Comparison of ENCODE assay signal across 8 cellular contexts in the genomic region with DNA sequence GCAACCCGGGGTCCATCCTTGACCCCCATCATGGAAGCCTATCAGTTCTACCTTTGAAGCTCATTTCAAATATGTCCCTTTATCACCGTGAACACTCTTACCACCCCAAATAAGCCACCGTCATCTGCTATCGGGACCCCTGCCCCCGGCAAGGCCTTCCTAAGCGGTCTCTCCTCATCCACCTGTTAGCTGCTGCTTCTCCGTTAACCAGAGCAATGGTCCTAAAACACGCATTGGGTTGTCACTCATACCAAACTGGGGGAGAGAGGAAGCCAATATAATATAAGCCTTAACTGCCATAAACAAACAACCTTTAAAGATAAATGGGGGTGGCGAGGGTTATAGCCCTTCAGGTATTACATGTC. TPM values are rescaled to one million over a fixed set of nuclear protein-coding genes. Genes with fewer than 3 reads are reported as not detected.
DNase-seq lines count a peak whose midpoint lies in the region; ATAC-seq, FAIRE-seq and TF ChIP-seq lines count a peak whose summit lies in the region.

No MANE protein-coding gene starts in this region.

- no peak for DNase-seq in CD8-positive, alpha-beta memory T cell
- DNase-seq in MG63 = no peak
- no peak for DNase-seq in epithelial cell of prostate (ENCODE audit: low read depth, low spot score)
- no peak for DNase-seq in pancreas
- DNase-seq in T1000 (lab: John Stamatoyannopoulos, UW) = no peak
- DNase-seq in stimulated activated CD8-positive, alpha-beta memory T cell treated with anti-CD3 and anti-CD28 coated beads, Interleukin-4, amount 100 ng/mL, for 48 hours = no peak
- no peak for DNase-seq in activated T-cell treated with anti-CD3 and anti-CD28 coated beads, Interleukin-2, amount 50 U/mL, for 4 hours

- no peak for FAIRE-seq in pancreas (lab: Jason Lieb, UNC)

- intact Hi-C loops in pancreas (cut with DNase I) = loop anchor here in 1 of 3 donors (5.0 kb wide), 1 partner anchor 415 kb away; no protein-coding TSS in a partner anchor

- H3K4me1 Mint-ChIP-seq in CD8-positive, alpha-beta memory T cell = peaks cover 11 to 48% (median 42%) of the 10 kb centered on the region in 3 donors
- H3K4me1 Mint-ChIP-seq in activated T-cell treated with anti-CD3 and anti-CD28 coated beads, Interleukin-2, amount 50 U/mL, for 4 hours (ENCODE audit: low read depth) = peaks cover 50% of the 10 kb centered on the region

- H3K36me3 Mint-ChIP-seq in CD8-positive, alpha-beta memory T cell = peaks cover 0 to 27% (median 4%) of the 10 kb centered on the region in 3 donors
- H3K36me3 Mint-ChIP-seq in activated T-cell treated with anti-CD3 and anti-CD28 coated beads, Interleukin-2, amount 50 U/mL, for 4 hours (ENCODE audit: insufficient read depth) = peaks cover 13% of the 10 kb centered on the region

- peak overlapping the region; percentile 91 for H3K4me3 ChIP-seq in CD8-positive, alpha-beta memory T cell (ENCODE audit: low read length)
- H3K4me3 ChIP-seq in MG63 (peak overlapping the region; percentile 86), pancreas (peak overlapping the region; percentile 46 to 97 (median 89))

- H3K9me3 ChIP-seq in CD8-positive, alpha-beta memory T cell (ENCODE audit: low read length) = no peaks in the 10 kb centered on the region
- no peaks in the 10 kb centered on the region for H3K9me3 ChIP-seq in MG63
- no peaks in the 10 kb centered on the region for H3K9me3 ChIP-seq in pancreas

- no peaks in the 10 kb centered on the region for H3K27me3 Mint-ChIP-seq in CD8-positive, alpha-beta memory T cell
- no peaks in the 10 kb centered on the region for H3K27me3 Mint-ChIP-seq in activated T-cell treated with anti-CD3 and anti-CD28 coated beads, Interleukin-2, amount 50 U/mL, for 4 hours (ENCODE audit: low read depth)

- peak overlapping the region; percentile 89 for H3K27ac ChIP-seq in CD8-positive, alpha-beta memory T cell (ENCODE audit: low read depth, low read length)
- H3K27ac ChIP-seq in epithelial cell of prostate (peak overlapping the region; percentile 42), pancreas (no peak overlapping the region)

- ATAC-seq in pancreas (peak in 3 of 4 donors; percentile 1 to 2 (median 2)), GM19328 (IDR thresholded peaks at IDR 0.05; ENCODE audit: unreplicated experiment) (no peak)
- no peak for ATAC-seq in activated T-cell treated with anti-CD3 and anti-CD28 coated beads, Interleukin-2, amount 50 U/mL, for 4 hours

- peaks cover 5% of the 10 kb centered on the region for H3K36me3 ChIP-seq in CD8-positive, alpha-beta memory T cell (ENCODE audit: insufficient read depth, low read length)
- peaks cover 18% of the 10 kb centered on the region for H3K36me3 ChIP-seq in MG63
- H3K36me3 ChIP-seq in pancreas = no peaks in the 10 kb centered on the region

- POLR2A ChIA-PET in CD8-positive, alpha-beta memory T cell (lab: Charles Lee) = interaction anchor here (1.0 to 2.6 kb wide), 3 partner anchors 13 to 122 kb away, joined by 4 to 22 read pairs (median 5); partner anchors contain the start of genes ANKAR, ORMDL1, OSGEPL1 and PMS1

- H3K4me3 Mint-ChIP-seq in CD8-positive, alpha-beta memory T cell = no peak overlapping the region
- H3K4me3 Mint-ChIP-seq in activated T-cell treated with anti-CD3 and anti-CD28 coated beads, Interleukin-2, amount 50 U/mL, for 4 hours = no peak overlapping the region

- no peak overlapping the region for H3K27ac Mint-ChIP-seq in CD8-positive, alpha-beta memory T cell

- WGBS in pancreas, 2 donors = 1 to 2% methylated on average over 9 of the region's 9 CpGs

- CTCF ChIA-PET in CD8-positive, alpha-beta memory T cell (lab: Charles Lee) = interaction anchor here (1.1 to 9.2 kb wide), 10 partner anchors 10 to 132 kb away, joined by 3 to 76 read pairs (median 14); partner anchors contain the start of genes ANKAR, ORMDL1, OSGEPL1 and PMS1

- no peak for TF ChIP-seq CTCF in pancreas (IDR thresholded peaks at IDR 0.05)

- H3K27me3 ChIP-seq in CD8-positive, alpha-beta memory T cell (ENCODE audit: insufficient read depth, low read length, poor library complexity, severe bottlenecking) = no peaks in the 10 kb centered on the region
- H3K27me3 ChIP-seq in MG63 (no peaks in the 10 kb centered on the region), pancreas (no peaks in the 10 kb centered on the region)

- no peaks in the 10 kb centered on the region for H3K9me3 Mint-ChIP-seq in CD8-positive, alpha-beta memory T cell
- no peaks in the 10 kb centered on the region for H3K9me3 Mint-ChIP-seq in activated T-cell treated with anti-CD3 and anti-CD28 coated beads, Interleukin-2, amount 50 U/mL, for 4 hours

- H3K4me1 ChIP-seq in CD8-positive, alpha-beta memory T cell (ENCODE audit: insufficient read depth, low read length) = peaks cover 35% of the 10 kb centered on the region
- peaks cover 7 to 13% (median 11%) of the 10 kb centered on the region in 3 donors for H3K4me1 ChIP-seq in pancreas

RNA-seq across cellular contexts. Expression of gene ASNSD1, which starts 0.7 kb away (rescaled TPM):
- 10 to 100 TPM; 54.2 to 58.0 TPM for total RNA-seq in CD8-positive, alpha-beta memory T cell
- 61.9 TPM for polyA plus RNA-seq in CD8-positive, alpha-beta memory T cell
- 49.5 and 151 TPM in 2 replicates for total RNA-seq in MG63 (2014; rRNA removed; shearing (Covaris generic); ENCODE audit: low replicate concordance)
- 10 to 100 TPM; 12.6 to 16.2 (median 15.5) TPM for total RNA-seq in pancreas
- polyA plus RNA-seq in pancreas = 10 to 100 TPM; 14.0 to 22.8 TPM
- 10 to 100 TPM; 61.7 to 78.7 (median 70.2) TPM for total RNA-seq in activated T-cell treated with anti-CD3 and anti-CD28 coated beads, Interleukin-2, amount 50 U/mL, for 4 hours

RNA-seq across cellular contexts. Expression of gene ANKAR, which starts 12.5 kb away (rescaled TPM):
- 1 to 10 TPM; 3.2 to 3.3 TPM for total RNA-seq in CD8-positive, alpha-beta memory T cell
- 4.5 TPM for polyA plus RNA-seq in CD8-positive, alpha-beta memory T cell
- total RNA-seq in MG63 (2014; rRNA removed; shearing (Covaris generic); ENCODE audit: low replicate concordance) = 0.17 and 3.9 TPM in 2 replicates
- 1 to 10 TPM; 4.0 to 8.9 (median 6.3) TPM for total RNA-seq in pancreas
- 1 to 10 TPM; 3.1 to 4.7 TPM for polyA plus RNA-seq in pancreas
- total RNA-seq in activated T-cell treated with anti-CD3 and anti-CD28 coated beads, Interleukin-2, amount 50 U/mL, for 4 hours = 1 to 10 TPM; 2.0 to 3.2 (median 3.0) TPM

Comparison
In these comparisons a context has a peak if more than half of its experiments do, and no peak if none do; other contexts are left out.
1. H3K27ac ChIP-seq: peak in CD8-positive, alpha-beta memory T cell (single experiment) and epithelial cell of prostate (single experiment); none in pancreas (0 of 4).
2. ATAC-seq: peak in pancreas (3 of 4); none in GM19328 (single experiment) and activated T-cell treated with anti-CD3 and anti-CD28 coated beads, Interleukin-2, amount 50 U/mL, for 4 hours (0 of 2).
3. Peak in every context shown above with its lines, with median percentiles within 50 percentile points of each other: H3K4me3 ChIP-seq.